ENCODE assay signal across 9 cellular contexts in the genomic region with DNA sequence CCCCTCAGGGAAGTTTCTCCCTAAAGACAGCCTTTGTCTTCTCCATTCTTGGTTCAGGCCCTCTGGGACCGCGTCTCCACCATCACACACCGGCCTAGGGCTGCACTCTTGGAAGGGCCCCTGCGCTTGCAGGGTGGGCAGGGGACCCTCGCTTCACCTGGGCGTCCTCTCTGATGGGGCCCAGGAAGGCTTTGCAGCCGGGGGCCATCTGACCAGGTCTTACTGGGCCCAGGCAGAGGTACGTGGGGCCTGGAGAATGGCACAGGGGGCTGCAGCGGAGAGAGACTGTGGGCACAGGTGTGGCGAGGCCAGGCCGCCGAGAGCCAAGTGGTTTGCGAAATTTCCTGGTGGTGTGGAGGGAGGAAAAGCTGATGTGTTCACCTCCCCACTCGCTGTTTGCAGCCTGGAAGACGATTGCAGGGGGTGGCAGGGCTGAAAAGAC. TPM values are rescaled to one million over a fixed set of nuclear protein-coding genes. Genes with fewer than 3 reads are reported as not detected.
A peak's percentile ranks its signal among the peaks of the same experiment; 100 is the strongest.
DNase-seq lines count a peak whose midpoint lies in the region; ATAC-seq, FAIRE-seq and TF ChIP-seq lines count a peak whose summit lies in the region.
"Had no signal": no experiment of that assay in that cellular context is flagged by ENCODE, and none has a peak within 500 bp of the region (broad histone marks: within the 10 kb centered on the region; RNA-seq: fewer than 3 reads in every experiment).

No MANE protein-coding gene starts in this region.

- H3K36me3 Mint-ChIP-seq in WTC11 = no peaks in the 10 kb centered on the region

- peaks cover 18% of the 10 kb centered on the region for H3K4me1 Mint-ChIP-seq in WTC11

- no peaks in the 10 kb centered on the region for H3K27me3 ChIP-seq in left ventricle myocardium inferior (ENCODE audit: low read depth)

- POLR2A ChIA-PET in WTC11 (lab: Charles Lee) = no interaction called here

- H3K4me1 ChIP-seq in left ventricle myocardium inferior = peaks cover 37% of the 10 kb centered on the region

- DNase-seq in WTC11 (ENCODE audit: low spot score) (no peak), left ventricle myocardium inferior (no peak), GM12892 (ENCODE audit: insufficient read length) (no peak)

- H3K4me3 ChIP-seq in left ventricle myocardium inferior (peak overlapping the region; percentile 74), skin epidermis (peak overlapping the region; percentile 29 to 52 (median 41))

- peaks cover 8% of the 10 kb centered on the region for H3K9me3 Mint-ChIP-seq in WTC11

- no peak for FAIRE-seq in GM12892 (lab: Jason Lieb, UNC)

- CTCF ChIA-PET in WTC11 (lab: Charles Lee) = no interaction called here

- intact Hi-C loops in left ventricle myocardium inferior (cut with micrococcal nuclease) = no loop called here

- no peaks in the 10 kb centered on the region for H3K36me3 ChIP-seq in left ventricle myocardium inferior

- TF ChIP-seq CTCF in WTC11 (IDR thresholded peaks at IDR 0.05) (no peak), left ventricle myocardium inferior (IDR thresholded peaks at IDR 0.05; ENCODE audit: borderline replicate concordance) (no peak)

- H3K4me3 Mint-ChIP-seq in WTC11 = peak overlapping the region; percentile 94

- no peak overlapping the region for H3K27ac Mint-ChIP-seq in WTC11

- TF ChIP-seq POLR2A in GM12892 (IDR thresholded peaks at IDR 0.05; ENCODE audit: low read depth, low read length) = no peak

- peak; percentile 1 for ATAC-seq in GM19023 (IDR thresholded peaks at IDR 0.05; ENCODE audit: unreplicated experiment)
- ATAC-seq in WTC11 = no peak
- no peak for ATAC-seq in GM19324 (IDR thresholded peaks at IDR 0.05; ENCODE audit: low FRiP score, unreplicated experiment)
- no peak for ATAC-seq in GM19455 (IDR thresholded peaks at IDR 0.05; ENCODE audit: unreplicated experiment)
- ATAC-seq in GM18858 (IDR thresholded peaks at IDR 0.05; ENCODE audit: unreplicated experiment) = no peak

- H3K27me3 Mint-ChIP-seq in WTC11 (ENCODE audit: low read depth) = peaks cover 10% of the 10 kb centered on the region

- H3K27ac ChIP-seq in left ventricle myocardium inferior (replicated peaks) (peak overlapping the region; percentile 94), skin epidermis (peak overlapping the region in 20 of 21 experiments; percentile 58 to 92 (median 84))

- H3K9me3 ChIP-seq in left ventricle myocardium inferior (replicated peaks) = no peaks in the 10 kb centered on the region

TF ChIP-seq in WTC11, 78 proteins besides CTCF, POLR2A, EP300 and RAD21 (continues in another document):
- TF ChIP-seq JAZF1 (CRISPR knock-in tag; IDR thresholded peaks at IDR 0.05) = no peak
- TF ChIP-seq, protein P1, sequence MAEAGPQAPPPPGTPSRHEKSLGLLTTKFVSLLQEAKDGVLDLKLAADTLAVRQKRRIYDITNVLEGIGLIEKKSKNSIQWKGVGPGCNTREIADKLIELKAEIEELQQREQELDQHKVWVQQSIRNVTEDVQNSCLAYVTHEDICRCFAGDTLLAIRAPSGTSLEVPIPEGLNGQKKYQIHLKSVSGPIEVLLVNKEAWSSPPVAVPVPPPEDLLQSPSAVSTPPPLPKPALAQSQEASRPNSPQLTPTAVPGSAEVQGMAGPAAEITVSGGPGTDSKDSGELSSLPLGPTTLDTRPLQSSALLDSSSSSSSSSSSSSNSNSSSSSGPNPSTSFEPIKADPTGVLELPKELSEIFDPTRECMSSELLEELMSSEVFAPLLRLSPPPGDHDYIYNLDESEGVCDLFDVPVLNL (CRISPR knock-in tag; IDR thresholded peaks at IDR 0.05; ENCODE audit: borderline replicate concordance, low read depth) = no peak
- TF ChIP-seq SMAD4 (CRISPR knock-in tag; IDR thresholded peaks at IDR 0.05) = no peak
- no peak for TF ChIP-seq ZNF416 (CRISPR knock-in tag; IDR thresholded peaks at IDR 0.05)
- TF ChIP-seq, protein P2, sequence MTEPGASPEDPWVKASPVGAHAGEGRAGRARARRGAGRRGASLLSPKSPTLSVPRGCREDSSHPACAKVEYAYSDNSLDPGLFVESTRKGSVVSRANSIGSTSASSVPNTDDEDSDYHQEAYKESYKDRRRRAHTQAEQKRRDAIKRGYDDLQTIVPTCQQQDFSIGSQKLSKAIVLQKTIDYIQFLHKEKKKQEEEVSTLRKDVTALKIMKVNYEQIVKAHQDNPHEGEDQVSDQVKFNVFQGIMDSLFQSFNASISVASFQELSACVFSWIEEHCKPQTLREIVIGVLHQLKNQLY (CRISPR knock-in tag; IDR thresholded peaks at IDR 0.05) = no peak
- TF ChIP-seq MXD4 (CRISPR knock-in tag; IDR thresholded peaks at IDR 0.05; ENCODE audit: borderline replicate concordance) = no peak
- no peak for TF ChIP-seq CREM (CRISPR knock-in tag; IDR thresholded peaks at IDR 0.05)
- TF ChIP-seq, protein P3, sequence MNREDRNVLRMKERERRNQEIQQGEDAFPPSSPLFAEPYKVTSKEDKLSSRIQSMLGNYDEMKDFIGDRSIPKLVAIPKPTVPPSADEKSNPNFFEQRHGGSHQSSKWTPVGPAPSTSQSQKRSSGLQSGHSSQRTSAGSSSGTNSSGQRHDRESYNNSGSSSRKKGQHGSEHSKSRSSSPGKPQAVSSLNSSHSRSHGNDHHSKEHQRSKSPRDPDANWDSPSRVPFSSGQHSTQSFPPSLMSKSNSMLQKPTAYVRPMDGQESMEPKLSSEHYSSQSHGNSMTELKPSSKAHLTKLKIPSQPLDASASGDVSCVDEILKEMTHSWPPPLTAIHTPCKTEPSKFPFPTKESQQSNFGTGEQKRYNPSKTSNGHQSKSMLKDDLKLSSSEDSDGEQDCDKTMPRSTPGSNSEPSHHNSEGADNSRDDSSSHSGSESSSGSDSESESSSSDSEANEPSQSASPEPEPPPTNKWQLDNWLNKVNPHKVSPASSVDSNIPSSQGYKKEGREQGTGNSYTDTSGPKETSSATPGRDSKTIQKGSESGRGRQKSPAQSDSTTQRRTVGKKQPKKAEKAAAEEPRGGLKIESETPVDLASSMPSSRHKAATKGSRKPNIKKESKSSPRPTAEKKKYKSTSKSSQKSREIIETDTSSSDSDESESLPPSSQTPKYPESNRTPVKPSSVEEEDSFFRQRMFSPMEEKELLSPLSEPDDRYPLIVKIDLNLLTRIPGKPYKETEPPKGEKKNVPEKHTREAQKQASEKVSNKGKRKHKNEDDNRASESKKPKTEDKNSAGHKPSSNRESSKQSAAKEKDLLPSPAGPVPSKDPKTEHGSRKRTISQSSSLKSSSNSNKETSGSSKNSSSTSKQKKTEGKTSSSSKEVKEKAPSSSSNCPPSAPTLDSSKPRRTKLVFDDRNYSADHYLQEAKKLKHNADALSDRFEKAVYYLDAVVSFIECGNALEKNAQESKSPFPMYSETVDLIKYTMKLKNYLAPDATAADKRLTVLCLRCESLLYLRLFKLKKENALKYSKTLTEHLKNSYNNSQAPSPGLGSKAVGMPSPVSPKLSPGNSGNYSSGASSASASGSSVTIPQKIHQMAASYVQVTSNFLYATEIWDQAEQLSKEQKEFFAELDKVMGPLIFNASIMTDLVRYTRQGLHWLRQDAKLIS (CRISPR knock-in tag; IDR thresholded peaks at IDR 0.05; ENCODE audit: borderline replicate concordance) = no peak
- no peak for TF ChIP-seq EMX1 (CRISPR knock-in tag; IDR thresholded peaks at IDR 0.05)
- TF ChIP-seq ESRRA (CRISPR knock-in tag; IDR thresholded peaks at IDR 0.05; ENCODE audit: borderline replicate concordance) = no peak
- TF ChIP-seq, protein P4, sequence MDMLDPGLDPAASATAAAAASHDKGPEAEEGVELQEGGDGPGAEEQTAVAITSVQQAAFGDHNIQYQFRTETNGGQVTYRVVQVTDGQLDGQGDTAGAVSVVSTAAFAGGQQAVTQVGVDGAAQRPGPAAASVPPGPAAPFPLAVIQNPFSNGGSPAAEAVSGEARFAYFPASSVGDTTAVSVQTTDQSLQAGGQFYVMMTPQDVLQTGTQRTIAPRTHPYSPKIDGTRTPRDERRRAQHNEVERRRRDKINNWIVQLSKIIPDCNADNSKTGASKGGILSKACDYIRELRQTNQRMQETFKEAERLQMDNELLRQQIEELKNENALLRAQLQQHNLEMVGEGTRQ (CRISPR knock-in tag; IDR thresholded peaks at IDR 0.05) = no peak
- TF ChIP-seq, protein P5, sequence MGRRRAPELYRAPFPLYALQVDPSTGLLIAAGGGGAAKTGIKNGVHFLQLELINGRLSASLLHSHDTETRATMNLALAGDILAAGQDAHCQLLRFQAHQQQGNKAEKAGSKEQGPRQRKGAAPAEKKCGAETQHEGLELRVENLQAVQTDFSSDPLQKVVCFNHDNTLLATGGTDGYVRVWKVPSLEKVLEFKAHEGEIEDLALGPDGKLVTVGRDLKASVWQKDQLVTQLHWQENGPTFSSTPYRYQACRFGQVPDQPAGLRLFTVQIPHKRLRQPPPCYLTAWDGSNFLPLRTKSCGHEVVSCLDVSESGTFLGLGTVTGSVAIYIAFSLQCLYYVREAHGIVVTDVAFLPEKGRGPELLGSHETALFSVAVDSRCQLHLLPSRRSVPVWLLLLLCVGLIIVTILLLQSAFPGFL (CRISPR knock-in tag; IDR thresholded peaks at IDR 0.05; ENCODE audit: borderline replicate concordance) = no peak
- TF ChIP-seq, protein P6, sequence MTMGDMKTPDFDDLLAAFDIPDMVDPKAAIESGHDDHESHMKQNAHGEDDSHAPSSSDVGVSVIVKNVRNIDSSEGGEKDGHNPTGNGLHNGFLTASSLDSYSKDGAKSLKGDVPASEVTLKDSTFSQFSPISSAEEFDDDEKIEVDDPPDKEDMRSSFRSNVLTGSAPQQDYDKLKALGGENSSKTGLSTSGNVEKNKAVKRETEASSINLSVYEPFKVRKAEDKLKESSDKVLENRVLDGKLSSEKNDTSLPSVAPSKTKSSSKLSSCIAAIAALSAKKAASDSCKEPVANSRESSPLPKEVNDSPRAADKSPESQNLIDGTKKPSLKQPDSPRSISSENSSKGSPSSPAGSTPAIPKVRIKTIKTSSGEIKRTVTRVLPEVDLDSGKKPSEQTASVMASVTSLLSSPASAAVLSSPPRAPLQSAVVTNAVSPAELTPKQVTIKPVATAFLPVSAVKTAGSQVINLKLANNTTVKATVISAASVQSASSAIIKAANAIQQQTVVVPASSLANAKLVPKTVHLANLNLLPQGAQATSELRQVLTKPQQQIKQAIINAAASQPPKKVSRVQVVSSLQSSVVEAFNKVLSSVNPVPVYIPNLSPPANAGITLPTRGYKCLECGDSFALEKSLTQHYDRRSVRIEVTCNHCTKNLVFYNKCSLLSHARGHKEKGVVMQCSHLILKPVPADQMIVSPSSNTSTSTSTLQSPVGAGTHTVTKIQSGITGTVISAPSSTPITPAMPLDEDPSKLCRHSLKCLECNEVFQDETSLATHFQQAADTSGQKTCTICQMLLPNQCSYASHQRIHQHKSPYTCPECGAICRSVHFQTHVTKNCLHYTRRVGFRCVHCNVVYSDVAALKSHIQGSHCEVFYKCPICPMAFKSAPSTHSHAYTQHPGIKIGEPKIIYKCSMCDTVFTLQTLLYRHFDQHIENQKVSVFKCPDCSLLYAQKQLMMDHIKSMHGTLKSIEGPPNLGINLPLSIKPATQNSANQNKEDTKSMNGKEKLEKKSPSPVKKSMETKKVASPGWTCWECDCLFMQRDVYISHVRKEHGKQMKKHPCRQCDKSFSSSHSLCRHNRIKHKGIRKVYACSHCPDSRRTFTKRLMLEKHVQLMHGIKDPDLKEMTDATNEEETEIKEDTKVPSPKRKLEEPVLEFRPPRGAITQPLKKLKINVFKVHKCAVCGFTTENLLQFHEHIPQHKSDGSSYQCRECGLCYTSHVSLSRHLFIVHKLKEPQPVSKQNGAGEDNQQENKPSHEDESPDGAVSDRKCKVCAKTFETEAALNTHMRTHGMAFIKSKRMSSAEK (CRISPR knock-in tag; IDR thresholded peaks at IDR 0.05; ENCODE audit: borderline replicate concordance) = no peak

RNA-seq across cellular contexts. Expression of a gene that starts 44.4 kb away (rescaled TPM):
- total RNA-seq in WTC11 (2021) = 3.4 to 4.9 TPM (median 4.4 TPM) in 3 replicates
- total RNA-seq in left ventricle myocardium inferior = 3.2 TPM
- polyA plus RNA-seq in GM12892 (2012; ENCODE audit: missing spikeins) = 28.2 TPM
- total RNA-seq: RPMI7951 had no signal
